Comparison of ENCODE assay signal across 1 cellular context in the genomic region with DNA sequence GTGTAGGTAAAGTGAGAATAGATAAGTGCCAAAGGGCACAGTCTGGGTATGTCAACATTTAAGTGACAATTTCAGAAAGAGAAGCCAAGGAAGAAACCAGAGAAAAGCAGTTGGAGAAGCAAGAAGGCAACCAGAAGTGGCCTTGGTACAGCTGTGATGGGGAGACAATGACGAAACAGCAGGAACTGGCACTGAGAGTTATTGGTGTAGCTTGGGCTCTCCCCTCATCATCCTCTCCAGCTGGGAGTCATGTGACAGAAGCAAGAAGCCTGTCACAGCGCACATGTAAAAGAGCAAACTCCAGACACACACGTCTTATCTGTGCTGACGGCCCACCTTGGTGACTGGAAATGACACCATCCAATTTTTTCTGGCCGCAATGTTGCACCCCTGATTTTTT.
TF ChIP-seq lines count a peak whose summit lies in the region.

No MANE protein-coding gene starts in this region.

TF ChIP-seq in K562, 482 proteins besides CTCF, POLR2A, EP300 and RAD21 (continued from another document):
- TF ChIP-seq, protein P1, sequence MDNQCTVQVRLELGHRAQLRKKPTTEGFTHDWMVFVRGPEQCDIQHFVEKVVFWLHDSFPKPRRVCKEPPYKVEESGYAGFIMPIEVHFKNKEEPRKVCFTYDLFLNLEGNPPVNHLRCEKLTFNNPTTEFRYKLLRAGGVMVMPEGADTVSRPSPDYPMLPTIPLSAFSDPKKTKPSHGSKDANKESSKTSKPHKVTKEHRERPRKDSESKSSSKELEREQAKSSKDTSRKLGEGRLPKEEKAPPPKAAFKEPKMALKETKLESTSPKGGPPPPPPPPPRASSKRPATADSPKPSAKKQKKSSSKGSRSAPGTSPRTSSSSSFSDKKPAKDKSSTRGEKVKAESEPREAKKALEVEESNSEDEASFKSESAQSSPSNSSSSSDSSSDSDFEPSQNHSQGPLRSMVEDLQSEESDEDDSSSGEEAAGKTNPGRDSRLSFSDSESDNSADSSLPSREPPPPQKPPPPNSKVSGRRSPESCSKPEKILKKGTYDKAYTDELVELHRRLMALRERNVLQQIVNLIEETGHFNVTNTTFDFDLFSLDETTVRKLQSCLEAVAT (IDR thresholded peaks at IDR 0.05), result no peak
- TF ChIP-seq ADNP (tag; IDR thresholded peaks at IDR 0.05) (no peak), POLR3G (IDR thresholded peaks at IDR 0.05; ENCODE audit: extremely low read depth, insufficient read length, insufficient replicate concordance) (no peak), HDAC6 (IDR thresholded peaks at IDR 0.05; ENCODE audit: low read depth, low read length) (no peak), MCM3 (IDR thresholded peaks at IDR 0.05) (no peak)
- TF ChIP-seq, protein P2, sequence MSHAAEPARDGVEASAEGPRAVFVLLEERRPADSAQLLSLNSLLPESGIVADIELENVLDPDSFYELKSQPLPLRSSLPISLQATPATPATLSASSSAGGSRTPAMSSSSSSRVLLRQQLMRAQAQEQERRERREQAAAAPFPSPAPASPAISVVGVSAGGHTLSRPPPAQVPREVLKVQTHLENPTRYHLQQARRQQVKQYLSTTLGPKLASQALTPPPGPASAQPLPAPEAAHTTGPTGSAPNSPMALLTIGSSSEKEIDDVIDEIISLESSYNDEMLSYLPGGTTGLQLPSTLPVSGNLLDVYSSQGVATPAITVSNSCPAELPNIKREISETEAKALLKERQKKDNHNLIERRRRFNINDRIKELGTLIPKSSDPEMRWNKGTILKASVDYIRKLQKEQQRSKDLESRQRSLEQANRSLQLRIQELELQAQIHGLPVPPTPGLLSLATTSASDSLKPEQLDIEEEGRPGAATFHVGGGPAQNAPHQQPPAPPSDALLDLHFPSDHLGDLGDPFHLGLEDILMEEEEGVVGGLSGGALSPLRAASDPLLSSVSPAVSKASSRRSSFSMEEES (CRISPR knock-in tag; IDR thresholded peaks at IDR 0.05), result peak; percentile 35
